Comparison of ENCODE assay signal across 8 cellular contexts in genomic region chr1:160618763-160619274, GRCh38. TPM values are rescaled to one million over a fixed set of nuclear protein-coding genes. Genes with fewer than 3 reads are reported as not detected.
DNase-seq lines count a peak whose midpoint lies in the region; ATAC-seq and TF ChIP-seq lines count a peak whose summit lies in the region.

No MANE protein-coding gene starts in this region.

- H3K4me3 ChIP-seq in AG10803 (ENCODE audit: low read length) (no peak overlapping the region), fibroblast of pulmonary artery (replicated peaks; ENCODE audit: low read depth, low read length) (no peak overlapping the region)

- intact Hi-C loops in posterior vena cava (cut with DNase I) = no loop called here

- no peak for DNase-seq in AG10803 (ENCODE audit: low read depth)
- DNase-seq in SKM-1 treated with dmso at 0.1 percent for 144 hours (lab: John Stamatoyannopoulos, UW; ENCODE audit: unreplicated experiment) = peak; percentile 51
- DNase-seq in fibroblast of pulmonary artery (ENCODE audit: low read depth) = no peak
- DNase-seq in posterior vena cava (ENCODE audit: low spot score) = no peak
- no peak for DNase-seq in DMS153 (lab: John Stamatoyannopoulos, UW)

- peak; percentile 17; the same call in 1 of the 2 replicates for TF ChIP-seq CTCF in AG10803 (conservative IDR thresholded peaks at IDR 0.05; ENCODE audit: low read length)
- peak; percentile 25 for TF ChIP-seq CTCF in fibroblast of pulmonary artery (IDR thresholded peaks at IDR 0.05; ENCODE audit: low read length, missing control alignments)

- peak; percentile 32 for ATAC-seq in GM18868 (IDR thresholded peaks at IDR 0.05; ENCODE audit: unreplicated experiment)
- no peak for ATAC-seq in GM18511 (IDR thresholded peaks at IDR 0.05; ENCODE audit: unreplicated experiment)
- ATAC-seq in GM21360 (IDR thresholded peaks at IDR 0.05; ENCODE audit: unreplicated experiment) = no peak

RNA-seq across cellular contexts. Expression of gene SLAMF1, which starts 28.0 kb away (rescaled TPM):
- total RNA-seq in posterior vena cava = under 1 TPM; 0.32 to 0.38 TPM

RNA-seq across cellular contexts. Expression of gene CD84, which starts 39.5 kb away (rescaled TPM):
- 10 to 100 TPM in 1 of 2 donors, 1 to 10 TPM in 1; 6.9 to 16.8 TPM for total RNA-seq in posterior vena cava
